9 cellular contexts compared by ENCODE assay signal in genomic region chr1:2587071-2587859, GRCh38. TPM values are rescaled to one million over a fixed set of nuclear protein-coding genes. Genes with fewer than 3 reads are reported as not detected.
DNase-seq lines count a peak whose midpoint lies in the region; ATAC-seq and TF ChIP-seq lines count a peak whose summit lies in the region.
"Had no signal": no experiment of that assay in that cellular context is flagged by ENCODE, and none has a peak within 500 bp of the region (broad histone marks: within the 10 kb centered on the region; RNA-seq: fewer than 3 reads in every experiment).

No MANE protein-coding gene starts in this region.

- H3K27ac Mint-ChIP-seq in CD8-positive, alpha-beta T cell, result peak overlapping the region; percentile 77

- DNase-seq in CD8-positive, alpha-beta T cell, result peak in 3 of 7 experiments; percentile 28 to 65 (median 37)
- DNase-seq in HFF-Myc (ENCODE audit: extremely low read depth, low read depth) (no peak), ovary (no peak), NCI-H1048 (lab: John Stamatoyannopoulos, UW) (no peak), T-helper 9 cell (no peak)

- no peak for TF ChIP-seq CTCF in CD8-positive, alpha-beta T cell (IDR thresholded peaks at IDR 0.05)
- TF ChIP-seq CTCF in HFF-Myc (IDR thresholded peaks at IDR 0.05; ENCODE audit: low read depth, low read length, missing control alignments) (no peak), VCaP (conservative IDR thresholded peaks at IDR 0.05) (no peak), ovary (IDR thresholded peaks at IDR 0.05) (no peak)

- H3K9me3 ChIP-seq in CD8-positive, alpha-beta T cell (ENCODE audit: low read length), result no peaks in the 10 kb centered on the region
- no peaks in the 10 kb centered on the region for H3K9me3 ChIP-seq in ovary

- H3K4me3 Mint-ChIP-seq in CD8-positive, alpha-beta T cell, result peak overlapping the region; percentile 81

- 10 to 14% (median 13%) methylated on average over 37 to 52 of the region's 52 CpGs for WGBS in ovary, 3 donors

- TF ChIP-seq EP300 in ovary (IDR thresholded peaks at IDR 0.05), result no peak

- H3K9me3 Mint-ChIP-seq in CD8-positive, alpha-beta T cell, result no peaks in the 10 kb centered on the region

- peaks cover 4% of the 10 kb centered on the region for H3K36me3 Mint-ChIP-seq in CD8-positive, alpha-beta T cell

- H3K4me1 Mint-ChIP-seq in CD8-positive, alpha-beta T cell (ENCODE audit: low read depth), result peaks cover 38% of the 10 kb centered on the region

- POLR2A ChIA-PET in CD8-positive, alpha-beta T cell (lab: Charles Lee), result interaction anchor here (0.9 to 6.4 kb wide), 11 partner anchors 9 to 392 kb away, joined by 3 to 98 read pairs (median 4); partner anchors contain the start of genes FAAP20, PANK4, PEX10 and TNFRSF14

- ATAC-seq in CD8-positive, alpha-beta T cell, result no peak
- ATAC-seq in esophagus mucosa (peak; percentile 1), GM19397 (IDR thresholded peaks at IDR 0.05; ENCODE audit: unreplicated experiment) (no peak)

- H3K27ac ChIP-seq in CD8-positive, alpha-beta T cell (ENCODE audit: low read depth, low read length), result peak overlapping the region; percentile 95
- H3K27ac ChIP-seq in VCaP (peak overlapping the region; percentile 91), ovary (no peak overlapping the region)

- CTCF ChIA-PET in CD8-positive, alpha-beta T cell (lab: Charles Lee), result interaction anchor here (0.6 to 1.0 kb wide), 3 partner anchors 26 to 172 kb away, joined by 3 to 4 read pairs (median 3); no protein-coding TSS in a partner anchor

- H3K27me3 ChIP-seq in CD8-positive, alpha-beta T cell (ENCODE audit: insufficient read depth, low read length), result no peaks in the 10 kb centered on the region
- no peaks in the 10 kb centered on the region for H3K27me3 ChIP-seq in ovary

- peaks cover 33% of the 10 kb centered on the region for H3K4me1 ChIP-seq in CD8-positive, alpha-beta T cell (ENCODE audit: insufficient read depth, low read length)
- peaks cover 11% of the 10 kb centered on the region for H3K4me1 ChIP-seq in ovary (ENCODE audit: insufficient read depth)

- no peaks in the 10 kb centered on the region for H3K36me3 ChIP-seq in CD8-positive, alpha-beta T cell (ENCODE audit: insufficient read depth, low read length)
- H3K36me3 ChIP-seq in ovary, result no peaks in the 10 kb centered on the region

- H3K4me3 ChIP-seq in CD8-positive, alpha-beta T cell (ENCODE audit: low read depth, low read length), result peak overlapping the region; percentile 95
- peak overlapping the region; percentile 67 for H3K4me3 ChIP-seq in HFF-Myc (replicated peaks; ENCODE audit: low read depth, low read length)
- H3K4me3 ChIP-seq in ovary, result peak overlapping the region; percentile 90

- H3K27me3 Mint-ChIP-seq in CD8-positive, alpha-beta T cell (ENCODE audit: low read depth), result no peaks in the 10 kb centered on the region

- intact Hi-C loops in CD8-positive, alpha-beta T cell (cut with DNase I, micrococcal nuclease), result loop anchor here (2.0 to 10.0 kb wide), 4 partner anchors 272 to 1318 kb away; partner anchors contain the start of gene C1orf174 (in 1 of the 2)
- intact Hi-C loops in ovary (cut with DNase I), result no loop called here

- no peak for TF ChIP-seq POLR2A in ovary (IDR thresholded peaks at IDR 0.05)

RNA-seq across cellular contexts. Expression of gene PRXL2B, which starts 0.7 kb away (rescaled TPM):
- total RNA-seq in CD8-positive, alpha-beta T cell, result 10 to 100 TPM; 13.5 to 15.9 TPM
- total RNA-seq in esophagus mucosa (12.7 TPM), ovary (10 to 100 TPM in 6 of 7 donors, 1 to 10 TPM in 1; 3.2 to 34.1 (median 20.2) TPM)
- polyA plus RNA-seq in ovary, result 1 to 10 TPM; 7.0 to 9.6 TPM

RNA-seq across cellular contexts. Expression of gene TNFRSF14, which starts 31.1 kb away (rescaled TPM):
- total RNA-seq in CD8-positive, alpha-beta T cell, result 100 to 1,000 TPM; 158 to 160 TPM
- total RNA-seq in esophagus mucosa (12.0 TPM), ovary (10 to 100 TPM; 33.3 to 78.5 (median 60.5) TPM)
- 10 to 100 TPM in 1 of 2 donors, 1 to 10 TPM in 1; 4.3 to 57.6 TPM for polyA plus RNA-seq in ovary

RNA-seq across cellular contexts. Expression of gene MMEL1, which starts 45.6 kb away (rescaled TPM):
- 1 to 10 TPM; 1.4 TPM for total RNA-seq in CD8-positive, alpha-beta T cell
- 2.3 TPM for total RNA-seq in esophagus mucosa
- 1 to 10 TPM in 3 of 7 donors, under 1 TPM in 1, not detected in 3; 0.45 to 7.9 (median 1.1) TPM for total RNA-seq in ovary
- 1 to 10 TPM in 1 of 2 donors, under 1 TPM in 1; 0.42 to 1.1 TPM for polyA plus RNA-seq in ovary
- total RNA-seq: SK-MEL-5 had no signal

RNA-seq across cellular contexts. Expression of gene HES5, which starts 57.2 kb away (rescaled TPM):
- total RNA-seq in CD8-positive, alpha-beta T cell, result not detected
- total RNA-seq in esophagus mucosa (1.3 TPM), ovary (under 1 TPM in 3 of 7 donors, not detected in 4; 0.25 to 0.53 (median 0.31) TPM)
- under 1 TPM; 0.13 to 0.36 TPM for polyA plus RNA-seq in ovary
- total RNA-seq: SK-MEL-5 had no signal

Comparison
In these comparisons a context has a peak if more than half of its experiments do, and no peak if none do; other contexts are left out.
1. H3K27ac ChIP-seq: peak in CD8-positive, alpha-beta T cell (single experiment) and VCaP (single experiment); none in ovary (0 of 2).
2. intact Hi-C loops: an anchor here in CD8-positive, alpha-beta T cell (2.0 to 10.0 kb wide); none called in ovary.
3. Peak in every context shown above with its lines, with median percentiles within 50 percentile points of each other: H3K4me3 ChIP-seq.